ENCODE assay signal across 10 cellular contexts in the genomic region with DNA sequence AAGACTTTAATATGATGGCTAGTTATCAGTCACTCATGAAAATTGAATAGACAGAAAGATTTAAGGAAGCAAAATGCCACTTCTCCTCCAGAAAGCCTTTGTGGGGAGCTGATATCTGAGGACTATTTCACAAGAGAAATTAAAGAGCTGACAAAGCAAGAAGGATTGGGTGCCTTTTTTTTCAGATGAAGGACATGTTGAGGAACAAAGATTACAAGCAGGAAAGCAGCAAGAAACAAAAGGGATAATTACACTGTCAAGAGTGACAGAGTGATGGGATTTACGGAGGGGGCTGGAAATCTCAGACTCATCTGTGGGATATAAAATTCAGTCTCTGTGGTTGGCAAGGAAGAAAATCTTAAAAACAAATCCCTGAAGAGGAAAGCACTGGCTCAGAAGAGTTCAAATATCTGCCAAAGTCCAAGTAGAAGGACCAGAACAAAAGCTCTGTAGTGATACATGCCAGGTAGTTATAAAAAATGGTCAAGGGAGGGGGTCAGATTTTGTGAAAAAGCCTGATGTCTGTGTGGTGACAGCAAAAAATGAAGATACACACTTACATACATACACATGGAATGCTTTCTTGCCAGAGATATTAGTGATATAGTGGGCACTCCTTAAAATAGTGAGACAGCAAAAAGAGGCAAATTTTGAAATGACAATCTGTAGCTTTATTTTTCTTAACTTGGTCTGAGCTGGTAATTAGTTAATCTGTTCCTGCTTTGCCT.
DNase-seq lines count a peak whose midpoint lies in the region; ATAC-seq, FAIRE-seq and TF ChIP-seq lines count a peak whose summit lies in the region.
"Had no signal": no experiment of that assay in that cellular context is flagged by ENCODE, and none has a peak within 500 bp of the region (broad histone marks: within the 10 kb centered on the region; RNA-seq: fewer than 3 reads in every experiment).

No MANE protein-coding gene starts in this region.

- H3K27me3 ChIP-seq in GM12878 (replicated peaks in 1 of 2; ENCODE audit: control insufficient read depth in 2 of 2, insufficient read depth in 2 of 2, low read length in 1 of 2): no peaks in the 10 kb centered on the region
- no peaks in the 10 kb centered on the region for H3K27me3 ChIP-seq in suprapubic skin

- no peak overlapping the region for H3K4me2 ChIP-seq in GM12878 (ENCODE audit: control insufficient read depth, insufficient read depth)

- H4K20me1 ChIP-seq in GM12878 (ENCODE audit: control insufficient read depth, insufficient read depth): no peaks in the 10 kb centered on the region

- H3K9me3 ChIP-seq in GM12878 (replicated peaks; ENCODE audit: control insufficient read depth, insufficient read depth, low read length) (no peaks in the 10 kb centered on the region), suprapubic skin (no peaks in the 10 kb centered on the region)
- H3K9me3 ChIP-seq: HAP-1 had no signal

- no peak overlapping the region for H2AFZ ChIP-seq in GM12878 (ENCODE audit: control insufficient read depth, low read depth, low read length)

- no peak overlapping the region for H3K27ac ChIP-seq in GM12878 (ENCODE audit: control insufficient read depth, insufficient read depth)
- peak overlapping the region; percentile 57 for H3K27ac ChIP-seq in suprapubic skin

- H3K79me2 ChIP-seq in GM12878 (ENCODE audit: control insufficient read depth, insufficient read depth, low read length): no peaks in the 10 kb centered on the region

- SMC1A ChIA-PET in GM12878 (lab: Charles Lee; ENCODE audit: uncharacterized antibody, unreplicated experiment): interaction anchor here (0.7 to 10.6 kb wide), 22 partner anchors 10 to 180 kb away, joined by 3 to 213 read pairs (median 4); no protein-coding TSS in a partner anchor

- H3K4me1 ChIP-seq in GM12878 (ENCODE audit: control insufficient read depth, insufficient read depth, low read length) (no peaks in the 10 kb centered on the region), suprapubic skin (peaks cover 17% of the 10 kb centered on the region)
- H3K4me1 ChIP-seq: HAP-1 had no signal

- WGBS in GM12878 (ENCODE audit: insufficient coverage, insufficient replicate concordance, low lambda C conversion rate, missing lambda C conversion rate): 92% methylated on average over 1 of the region's 1 CpG
- WGBS in suprapubic skin: 50% methylated on average over 1 of the region's 1 CpG

- DNase-seq in MV-4-11 (lab: John Stamatoyannopoulos, UW) (peak; percentile 72), GM12878 (ENCODE audit: low read depth, low spot score) (no peak), left lobe of liver (ENCODE audit: low spot score) (no peak), suprapubic skin (ENCODE audit: low spot score in 2 of 2) (no peak), LoVo (ENCODE audit: low spot score) (no peak), T-helper 2 cell (no peak)
- no peak for DNase-seq in T-helper 2 cell treated with Interferon-gamma antibody and Interleukin-4, amounts not matched to agents 5 μg/mL and 100 μg/mL, for 36 hours (ENCODE audit: low spot score)

- H3K27ac Mint-ChIP-seq in T-helper 2 cell treated with Interferon-gamma antibody and Interleukin-4, amounts not matched to agents 5 μg/mL and 100 μg/mL, for 36 hours: no peak overlapping the region

- TF ChIP-seq EP300 in GM12878 (IDR thresholded peaks at IDR 0.05; ENCODE audit: borderline replicate concordance in 1 of 2, control insufficient read depth in 1 of 2, low read depth in 2 of 2, low read length in 2 of 2): no peak
- no peak for TF ChIP-seq EP300 in suprapubic skin (IDR thresholded peaks at IDR 0.05)

- H3K27me3 Mint-ChIP-seq in T-helper 2 cell treated with Interferon-gamma antibody and Interleukin-4, amounts not matched to agents 5 μg/mL and 100 μg/mL, for 36 hours (ENCODE audit: low read depth): peaks cover 13% of the 10 kb centered on the region

- intact Hi-C loops in GM12878 (cut with micrococcal nuclease; ENCODE audit: unreplicated experiment): no loop called here

- TF ChIP-seq RAD21 in GM12878 (IDR thresholded peaks at IDR 0.05; ENCODE audit: insufficient read depth, low read depth, low read length): no peak

- BruUV-seq in GM12878 (replicated peaks; lab: Mats Ljungman, UMichigan): no TSS peak

- RAD21 ChIA-PET in GM12878 (lab: Charles Lee; ENCODE audit: unreplicated experiment): interaction anchor here (0.7 to 2.2 kb wide), 17 partner anchors 8 to 63 kb away, joined by 3 to 10 read pairs (median 5); a partner anchor contains a TSS

- POLR2A ChIA-PET in GM12878 (lab: Charles Lee): interaction anchor here (0.6 to 2.6 kb wide), 4 partner anchors 13 to 64 kb away, joined by 3 to 7 read pairs (median 3); no protein-coding TSS in a partner anchor

- H3K36me3 ChIP-seq in GM12878 (ENCODE audit: control insufficient read depth in 2 of 2, insufficient read depth in 2 of 2, low read length in 1 of 2) (no peaks in the 10 kb centered on the region), suprapubic skin (no peaks in the 10 kb centered on the region)
- H3K36me3 ChIP-seq: HAP-1 had no signal

- TF ChIP-seq POLR2A in GM12878 (IDR thresholded peaks at IDR 0.05; ENCODE audit: low read depth, low read length) (no peak), suprapubic skin (IDR thresholded peaks at IDR 0.05) (no peak)

- FAIRE-seq in GM12878 (lab: Jason Lieb, UNC): no peak
- FAIRE-seq: endometrium, islet of Langerhans had no signal

- TF ChIP-seq CTCF in GM12878 (IDR thresholded peaks at IDR 0.05 in 2 of 3, conservative IDR thresholded peaks at IDR 0.05 in 1 of 3; ENCODE audit: control insufficient read depth in 2 of 3, extremely low read depth in 1 of 3, insufficient read depth in 1 of 3, low read depth in 3 of 3, low read length in 3 of 3) (no peak), suprapubic skin (IDR thresholded peaks at IDR 0.05) (no peak)

- no peaks in the 10 kb centered on the region for H3K36me3 Mint-ChIP-seq in T-helper 2 cell treated with Interferon-gamma antibody and Interleukin-4, amounts not matched to agents 5 μg/mL and 100 μg/mL, for 36 hours (ENCODE audit: low read depth)

- H3K4me3 Mint-ChIP-seq in T-helper 2 cell treated with Interferon-gamma antibody and Interleukin-4, amounts not matched to agents 5 μg/mL and 100 μg/mL, for 36 hours: no peak overlapping the region

- no peak overlapping the region for H3K4me3 ChIP-seq in GM12878
- no peak overlapping the region for H3K4me3 ChIP-seq in suprapubic skin
- H3K4me3 ChIP-seq: HAP-1 had no signal

- ATAC-seq in GM12878 (peak; percentile 42), left lobe of liver (peak; percentile 31)

- in situ Hi-C loops in GM12878 (cut with MboI): no loop called here

- no peaks in the 10 kb centered on the region for H3K4me1 Mint-ChIP-seq in T-helper 2 cell treated with Interferon-gamma antibody and Interleukin-4, amounts not matched to agents 5 μg/mL and 100 μg/mL, for 36 hours (ENCODE audit: low read depth)

- CTCF ChIA-PET in GM12878 (lab: Yijun Ruan, JAX): interaction anchor here (0.9 to 1.9 kb wide), 9 partner anchors 13 to 129 kb away, joined by 3 to 8 read pairs (median 4); no protein-coding TSS in a partner anchor

- H3K9ac ChIP-seq in GM12878 (ENCODE audit: control insufficient read depth, insufficient read depth, low read length): no peak overlapping the region

- H3K9me3 Mint-ChIP-seq in T-helper 2 cell treated with Interferon-gamma antibody and Interleukin-4, amounts not matched to agents 5 μg/mL and 100 μg/mL, for 36 hours: no peaks in the 10 kb centered on the region

TF ChIP-seq in GM12878, 131 proteins besides CTCF, POLR2A, EP300 and RAD21 (continues in another document):
- TF ChIP-seq JUNB (IDR thresholded peaks at IDR 0.05) (no peak), ZNF207 (IDR thresholded peaks at IDR 0.05; ENCODE audit: borderline replicate concordance) (no peak), SPI1 (IDR thresholded peaks at IDR 0.05; ENCODE audit: borderline replicate concordance, insufficient read depth, low read depth, low read length) (no peak), CREM (IDR thresholded peaks at IDR 0.05; ENCODE audit: low read depth) (no peak), ZBED1 (IDR thresholded peaks at IDR 0.05; ENCODE audit: borderline replicate concordance) (no peak)
- TF ChIP-seq, protein P1, sequence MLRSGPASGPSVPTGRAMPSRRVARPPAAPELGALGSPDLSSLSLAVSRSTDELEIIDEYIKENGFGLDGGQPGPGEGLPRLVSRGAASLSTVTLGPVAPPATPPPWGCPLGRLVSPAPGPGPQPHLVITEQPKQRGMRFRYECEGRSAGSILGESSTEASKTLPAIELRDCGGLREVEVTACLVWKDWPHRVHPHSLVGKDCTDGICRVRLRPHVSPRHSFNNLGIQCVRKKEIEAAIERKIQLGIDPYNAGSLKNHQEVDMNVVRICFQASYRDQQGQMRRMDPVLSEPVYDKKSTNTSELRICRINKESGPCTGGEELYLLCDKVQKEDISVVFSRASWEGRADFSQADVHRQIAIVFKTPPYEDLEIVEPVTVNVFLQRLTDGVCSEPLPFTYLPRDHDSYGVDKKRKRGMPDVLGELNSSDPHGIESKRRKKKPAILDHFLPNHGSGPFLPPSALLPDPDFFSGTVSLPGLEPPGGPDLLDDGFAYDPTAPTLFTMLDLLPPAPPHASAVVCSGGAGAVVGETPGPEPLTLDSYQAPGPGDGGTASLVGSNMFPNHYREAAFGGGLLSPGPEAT (IDR thresholded peaks at IDR 0.05; ENCODE audit: low read depth): no peak
- TF ChIP-seq, protein P2, sequence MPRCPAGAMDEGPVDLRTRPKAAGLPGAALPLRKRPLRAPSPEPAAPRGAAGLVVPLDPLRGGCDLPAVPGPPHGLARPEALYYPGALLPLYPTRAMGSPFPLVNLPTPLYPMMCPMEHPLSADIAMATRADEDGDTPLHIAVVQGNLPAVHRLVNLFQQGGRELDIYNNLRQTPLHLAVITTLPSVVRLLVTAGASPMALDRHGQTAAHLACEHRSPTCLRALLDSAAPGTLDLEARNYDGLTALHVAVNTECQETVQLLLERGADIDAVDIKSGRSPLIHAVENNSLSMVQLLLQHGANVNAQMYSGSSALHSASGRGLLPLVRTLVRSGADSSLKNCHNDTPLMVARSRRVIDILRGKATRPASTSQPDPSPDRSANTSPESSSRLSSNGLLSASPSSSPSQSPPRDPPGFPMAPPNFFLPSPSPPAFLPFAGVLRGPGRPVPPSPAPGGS (IDR thresholded peaks at IDR 0.05; ENCODE audit: borderline replicate concordance, insufficient read depth, low read depth, low read length, poor library complexity, severe bottlenecking): no peak
